In genomic region chr14:74296037-74296467, GRCh38 we compare ENCODE assay signal across 1 cellular context.
A peak's percentile ranks its signal among the peaks of the same experiment; 100 is the strongest.
TF ChIP-seq lines count a peak whose summit lies in the region.

No MANE protein-coding gene starts in this region.

TF ChIP-seq in HepG2, 621 proteins besides CTCF, POLR2A, EP300 and RAD21 (continued from another document and continues in another):
- peak; percentile 68; the same call in 1 of the 2 replicates for TF ChIP-seq ZNF576 (CRISPR knock-in tag; IDR thresholded peaks at IDR 0.05)
- TF ChIP-seq ZNF343 (CRISPR knock-in tag; IDR thresholded peaks at IDR 0.05): no peak; the same call in 1 of the 2 replicates
- TF ChIP-seq ZSCAN29 (CRISPR knock-in tag; conservative IDR thresholded peaks at IDR 0.05): no peak
- TF ChIP-seq SOX5 (CRISPR knock-in tag; IDR thresholded peaks at IDR 0.05; ENCODE audit: borderline replicate concordance): peak; percentile 54; the same call in 1 of the 2 replicates
- TF ChIP-seq REXO4 (CRISPR knock-in tag; IDR thresholded peaks at IDR 0.05; ENCODE audit: borderline replicate concordance): no peak
- peak; percentile 78 for TF ChIP-seq RARA (CRISPR knock-in tag; IDR thresholded peaks at IDR 0.05)
- no peak for TF ChIP-seq NCOA5 (CRISPR knock-in tag; IDR thresholded peaks at IDR 0.05)
- no peak for TF ChIP-seq CEBPB (IDR thresholded peaks at IDR 0.05; ENCODE audit: borderline replicate concordance, low read depth, low read length)
- TF ChIP-seq ZNF10 (CRISPR knock-in tag; IDR thresholded peaks at IDR 0.05; ENCODE audit: borderline replicate concordance, low read depth): no peak
- 0 out of 2 replicates have a peak, but pooled peaks have one; percentile 67 for TF ChIP-seq ZNF253 (CRISPR knock-in tag; IDR thresholded peaks at IDR 0.05; ENCODE audit: borderline replicate concordance)
- TF ChIP-seq MBD4 (IDR thresholded peaks at IDR 0.05; ENCODE audit: borderline replicate concordance, low read length): no peak
- TF ChIP-seq ZSCAN9 (CRISPR knock-in tag; IDR thresholded peaks at IDR 0.05; ENCODE audit: borderline replicate concordance): peak; percentile 88; the same call in 1 of the 2 replicates
- no peak for TF ChIP-seq RCOR2 (CRISPR knock-in tag; IDR thresholded peaks at IDR 0.05)
- TF ChIP-seq MZF1 (CRISPR knock-in tag; IDR thresholded peaks at IDR 0.05; ENCODE audit: borderline replicate concordance): no peak
- no peak for TF ChIP-seq DNMT1 (CRISPR knock-in tag; IDR thresholded peaks at IDR 0.05)
- TF ChIP-seq ZNF607 (CRISPR knock-in tag; IDR thresholded peaks at IDR 0.05; ENCODE audit: borderline replicate concordance): peak; percentile 76; the same call in 1 of the 2 replicates
- no peak for TF ChIP-seq ZNF530 (CRISPR knock-in tag; IDR thresholded peaks at IDR 0.05; ENCODE audit: low read depth)
- TF ChIP-seq ZNF816 (CRISPR knock-in tag; IDR thresholded peaks at IDR 0.05; ENCODE audit: borderline replicate concordance): peak; percentile 84; the same call in 1 of the 2 replicates
- TF ChIP-seq REPIN1 (CRISPR knock-in tag; IDR thresholded peaks at IDR 0.05; ENCODE audit: borderline replicate concordance, low read depth): peak; percentile 78
- TF ChIP-seq ZNF292 (CRISPR knock-in tag; IDR thresholded peaks at IDR 0.05; ENCODE audit: borderline replicate concordance, low read depth): no peak
- no peak; the same call in 1 of the 2 replicates for TF ChIP-seq ZNF44 (CRISPR knock-in tag; IDR thresholded peaks at IDR 0.05)
- no peak for TF ChIP-seq REST (IDR thresholded peaks at IDR 0.05; ENCODE audit: borderline replicate concordance in 1 of 2, low read depth in 1 of 2, low read length in 2 of 2)
- TF ChIP-seq ZNF570 (CRISPR knock-in tag; IDR thresholded peaks at IDR 0.05; ENCODE audit: borderline replicate concordance): no peak
- no peak for TF ChIP-seq RFXANK (CRISPR knock-in tag; IDR thresholded peaks at IDR 0.05)
- peak; percentile 30; the same call in 1 of the 2 replicates for TF ChIP-seq NR2F6 (IDR thresholded peaks at IDR 0.05)
- no peak; the same call in 1 of the 2 replicates for TF ChIP-seq NR2F6 (CRISPR knock-in tag; IDR thresholded peaks at IDR 0.05)
- TF ChIP-seq U2AF1 (optimal IDR thresholded peaks at IDR 0.05; ENCODE audit: low read depth, low read length): no peak
- TF ChIP-seq RAD51 (IDR thresholded peaks at IDR 0.05; ENCODE audit: borderline replicate concordance): peak; percentile 80
- no peak for TF ChIP-seq ZNF646 (CRISPR knock-in tag; IDR thresholded peaks at IDR 0.05)
- 0 out of 2 replicates have a peak, but pooled peaks have one; percentile 64 for TF ChIP-seq ZNF274 (CRISPR knock-in tag; IDR thresholded peaks at IDR 0.05)
- TF ChIP-seq ZMYM4 (CRISPR knock-in tag; IDR thresholded peaks at IDR 0.05): peak; percentile 79
- peak; percentile 90 for TF ChIP-seq HMGXB3 (CRISPR knock-in tag; IDR thresholded peaks at IDR 0.05; ENCODE audit: borderline replicate concordance)
- 0 out of 2 replicates have a peak, but pooled peaks have one; percentile 34 for TF ChIP-seq ZNF205 (CRISPR knock-in tag; IDR thresholded peaks at IDR 0.05)
- no peak for TF ChIP-seq ZNF775 (CRISPR knock-in tag; IDR thresholded peaks at IDR 0.05; ENCODE audit: borderline replicate concordance)
- TF ChIP-seq PAWR (CRISPR knock-in tag; IDR thresholded peaks at IDR 0.05; ENCODE audit: borderline replicate concordance): no peak
- no peak for TF ChIP-seq MATR3 (CRISPR knock-in tag; IDR thresholded peaks at IDR 0.05)
- no peak for TF ChIP-seq FOXJ3 (CRISPR knock-in tag; IDR thresholded peaks at IDR 0.05; ENCODE audit: borderline replicate concordance)
- peak; percentile 82; the same call in 1 of the 2 replicates for TF ChIP-seq ZBTB20 (CRISPR knock-in tag; IDR thresholded peaks at IDR 0.05; ENCODE audit: borderline replicate concordance, low read depth)
- no peak for TF ChIP-seq JDP2 (CRISPR knock-in tag; IDR thresholded peaks at IDR 0.05; ENCODE audit: borderline replicate concordance)
- 0 out of 2 replicates have a peak, but pooled peaks have one; percentile 38 for TF ChIP-seq ZNF589 (CRISPR knock-in tag; conservative IDR thresholded peaks at IDR 0.05)
- no peak for TF ChIP-seq ZNF432 (CRISPR knock-in tag; IDR thresholded peaks at IDR 0.05; ENCODE audit: borderline replicate concordance)
- no peak for TF ChIP-seq E2F5 (CRISPR knock-in tag; conservative IDR thresholded peaks at IDR 0.05)
- TF ChIP-seq MTF2 (CRISPR knock-in tag; IDR thresholded peaks at IDR 0.05; ENCODE audit: borderline replicate concordance): no peak
- no peak for TF ChIP-seq ZNF138 (CRISPR knock-in tag; IDR thresholded peaks at IDR 0.05; ENCODE audit: low read depth)
- no peak for TF ChIP-seq ZNF512B (CRISPR knock-in tag; IDR thresholded peaks at IDR 0.05; ENCODE audit: borderline replicate concordance)
- peak; percentile 60; the same call in 1 of the 2 replicates for TF ChIP-seq ATF7-NPFF (CRISPR knock-in tag; IDR thresholded peaks at IDR 0.05; ENCODE audit: low read depth)
- no peak for TF ChIP-seq ZNF3 (CRISPR knock-in tag; IDR thresholded peaks at IDR 0.05)
- TF ChIP-seq CC2D1A (CRISPR knock-in tag; IDR thresholded peaks at IDR 0.05): no peak
- TF ChIP-seq ETV5 (CRISPR knock-in tag; IDR thresholded peaks at IDR 0.05; ENCODE audit: borderline replicate concordance): 0 out of 2 replicates have a peak, but pooled peaks have one; percentile 24
